Comparison of ENCODE assay signal across 12 cellular contexts in the genomic region with DNA sequence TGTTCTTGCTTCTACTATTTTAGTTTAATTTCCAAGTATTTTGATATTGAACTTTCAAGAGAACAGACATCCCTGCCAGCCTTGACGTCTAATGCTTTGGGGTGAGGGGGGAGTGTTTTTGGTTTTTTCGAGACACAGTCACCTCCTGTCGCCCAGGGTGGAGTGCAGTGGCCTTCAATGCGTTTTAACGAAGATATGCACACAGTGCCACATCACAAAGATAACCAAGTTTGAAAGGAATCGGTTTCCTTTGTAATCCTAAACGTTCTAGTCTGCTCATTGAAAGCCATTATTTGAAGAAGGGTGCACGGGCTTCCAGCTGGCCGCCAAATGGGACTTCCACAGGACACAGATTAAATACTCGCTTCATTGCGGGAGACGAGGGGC. TPM values are rescaled to one million over a fixed set of nuclear protein-coding genes. Genes with fewer than 3 reads are reported as not detected.
A peak's percentile ranks its signal among the peaks of the same experiment; 100 is the strongest.
DNase-seq lines count a peak whose midpoint lies in the region; ATAC-seq and TF ChIP-seq lines count a peak whose summit lies in the region.
"Not testable (repeated sequence)": the region's sequence is repeated elsewhere in the genome, so short reads cannot be mapped to it uniquely, and the experiment has no call there.
"Had no signal": no experiment of that assay in that cellular context is flagged by ENCODE, and none has a peak within 500 bp of the region (broad histone marks: within the 10 kb centered on the region; RNA-seq: fewer than 3 reads in every experiment).

No MANE protein-coding gene starts in this region.

- H3K36me3 ChIP-seq in CD8-positive, alpha-beta memory T cell (ENCODE audit: insufficient read depth, low read length); adrenal gland (replicated peaks in 1 of 2); kidney epithelial cell (ENCODE audit: control insufficient read depth, insufficient read depth, low read length); neutrophil; thoracic aorta: not testable (repeated sequence)

- H3K27ac ChIP-seq in CD8-positive, alpha-beta memory T cell (ENCODE audit: low read depth, low read length) = peak overlapping the region; percentile 93
- H3K27ac ChIP-seq in adrenal gland (peak overlapping the region in 3 of 5 donors; percentile 22 to 88 (median 77)), neutrophil (peak overlapping the region; percentile 83), thoracic aorta (peak overlapping the region in 1 of 2 donors; percentile 57)

- H3K36me3 Mint-ChIP-seq in CD8-positive, alpha-beta memory T cell = peaks cover 0 to 11% (median 0%) of the 10 kb centered on the region in 3 donors
- not testable (repeated sequence) for H3K36me3 Mint-ChIP-seq in activated CD4-positive, alpha-beta T cell treated with anti-CD3 and anti-CD28 coated beads for 36 hours (ENCODE audit: low read depth)

- intact Hi-C loops in activated CD4-positive, alpha-beta T cell treated with anti-CD3 and anti-CD28 coated beads for 36 hours (cut with DNase I, micrococcal nuclease) = loop anchor here in 1 of 2 experiments (10.0 kb wide), 1 partner anchor 87 kb away; no protein-coding TSS in a partner anchor
- intact Hi-C loops in adrenal gland (cut with DNase I) = not testable (repeated sequence)

- not testable (repeated sequence) for TF ChIP-seq CTCF in adrenal gland (IDR thresholded peaks at IDR 0.05); kidney epithelial cell (IDR thresholded peaks at IDR 0.05; ENCODE audit: insufficient read depth, low read length, poor library complexity, severe bottlenecking); neutrophil (IDR thresholded peaks at IDR 0.05); thoracic aorta (IDR thresholded peaks at IDR 0.05)

- peak in 1 of 5 donors; percentile 4 for DNase-seq in CD8-positive, alpha-beta memory T cell
- not testable (repeated sequence) for DNase-seq in Jurkat, Clone E6-1 (ENCODE audit: low read depth, low spot score); activated CD4-positive, alpha-beta T cell treated with anti-CD3 and anti-CD28 coated beads for 36 hours; adrenal gland; kidney epithelial cell (ENCODE audit: low read depth); thoracic aorta (ENCODE audit: low spot score)
- peak; percentile 11 for DNase-seq in epidermal melanocyte (ENCODE audit: insufficient read length, low spot score)

- H3K4me3 Mint-ChIP-seq in CD8-positive, alpha-beta memory T cell = peak overlapping the region; percentile 82 to 96 (median 93)
- H3K4me3 Mint-ChIP-seq in activated CD4-positive, alpha-beta T cell treated with anti-CD3 and anti-CD28 coated beads for 36 hours = peak overlapping the region; percentile 81

- not testable (repeated sequence) for TF ChIP-seq POLR2A in adrenal gland (IDR thresholded peaks at IDR 0.05)

- CTCF ChIA-PET in CD8-positive, alpha-beta memory T cell (lab: Charles Lee) = interaction anchor here (0.6 kb wide), 1 partner anchor 91 kb away, joined by 3 read pairs; no protein-coding TSS in a partner anchor
- CTCF ChIA-PET in activated CD4-positive, alpha-beta T cell treated with anti-CD3 and anti-CD28 coated beads for 36 hours (lab: Charles Lee) = not testable (repeated sequence)

- not testable (repeated sequence) for H3K27me3 Mint-ChIP-seq in CD8-positive, alpha-beta memory T cell; activated CD4-positive, alpha-beta T cell treated with anti-CD3 and anti-CD28 coated beads for 36 hours

- H3K4me1 Mint-ChIP-seq in CD8-positive, alpha-beta memory T cell = peaks cover 23 to 46% (median 24%) of the 10 kb centered on the region in 3 donors
- H3K4me1 Mint-ChIP-seq in activated CD4-positive, alpha-beta T cell treated with anti-CD3 and anti-CD28 coated beads for 36 hours = peaks cover 30% of the 10 kb centered on the region

- peak; percentile 20 for ATAC-seq in activated CD4-positive, alpha-beta T cell treated with anti-CD3 and anti-CD28 coated beads for 36 hours
- ATAC-seq in thoracic aorta (ENCODE audit: insufficient number of reproducible peaks, low FRiP score, low read depth) = not testable (repeated sequence)

- not testable (repeated sequence) for H3K9me3 Mint-ChIP-seq in CD8-positive, alpha-beta memory T cell; activated CD4-positive, alpha-beta T cell treated with anti-CD3 and anti-CD28 coated beads for 36 hours (ENCODE audit: low read depth)

- not testable (repeated sequence) for H3K9me3 ChIP-seq in CD8-positive, alpha-beta memory T cell (ENCODE audit: low read length); adrenal gland (replicated peaks in 1 of 3); neutrophil; thoracic aorta

- H3K27ac Mint-ChIP-seq in CD8-positive, alpha-beta memory T cell = peak overlapping the region; percentile 98 to 100 (median 100)
- H3K27ac Mint-ChIP-seq in activated CD4-positive, alpha-beta T cell treated with anti-CD3 and anti-CD28 coated beads for 36 hours = peak overlapping the region; percentile 100

- H3K4me3 ChIP-seq in CD8-positive, alpha-beta memory T cell (ENCODE audit: low read length) = peak overlapping the region; percentile 44
- H3K4me3 ChIP-seq in Jurkat, Clone E6-1 (ENCODE audit: low read length) = peak overlapping the region; percentile 51
- H3K4me3 ChIP-seq in adrenal gland (peak overlapping the region in 2 of 4 donors; percentile 27 to 53), kidney epithelial cell (ENCODE audit: low read depth, low read length) (peak overlapping the region; percentile 41), neutrophil (ENCODE audit: low read depth in 1 of 2, low read length in 1 of 2) (peak overlapping the region; percentile 62 to 66), thoracic aorta (peak overlapping the region; percentile 73)

- H3K27me3 ChIP-seq in CD8-positive, alpha-beta memory T cell (ENCODE audit: insufficient read depth, low read length, poor library complexity, severe bottlenecking); adrenal gland; kidney epithelial cell (ENCODE audit: control insufficient read depth, insufficient read depth, low read length); neutrophil; thoracic aorta (replicated peaks; ENCODE audit: insufficient read depth): not testable (repeated sequence)

- 2 to 5% (median 3%) methylated on average over 8 to 12 of the region's 12 CpGs for WGBS in adrenal gland, 4 donors

- POLR2A ChIA-PET in CD8-positive, alpha-beta memory T cell (lab: Charles Lee) = not testable (repeated sequence)
- POLR2A ChIA-PET in activated CD4-positive, alpha-beta T cell treated with anti-CD3 and anti-CD28 coated beads for 36 hours (lab: Charles Lee) = interaction anchor here (1.0 kb wide), 1 partner anchor 91 kb away, joined by 16 read pairs; no protein-coding TSS in a partner anchor

- H3K4me1 ChIP-seq in CD8-positive, alpha-beta memory T cell (ENCODE audit: insufficient read depth, low read length); adrenal gland (replicated peaks in 1 of 2); thoracic aorta (ENCODE audit: control insufficient read depth in 1 of 2, low read depth in 2 of 2): not testable (repeated sequence)
- H3K4me1 ChIP-seq in neutrophil (ENCODE audit: control insufficient read depth in 1 of 2, insufficient read depth in 1 of 2, low read depth in 1 of 2, low read length in 1 of 2) = peaks cover 15 to 23% of the 10 kb centered on the region in 2 experiments

RNA-seq across cellular contexts. Expression of a gene that starts 52.3 kb away (rescaled TPM):
- not detected for total RNA-seq in CD8-positive, alpha-beta memory T cell
- polyA plus RNA-seq in CD8-positive, alpha-beta memory T cell = not detected
- polyA plus RNA-seq in Jurkat, Clone E6-1 (2012; ENCODE audit: insufficient read depth, insufficient read length) = not detected
- not detected for total RNA-seq in activated CD4-positive, alpha-beta T cell treated with anti-CD3 and anti-CD28 coated beads for 36 hours
- not detected for total RNA-seq in adrenal gland
- polyA plus RNA-seq in adrenal gland = not detected
- not detected in 2 replicates for total RNA-seq in kidney epithelial cell
- not detected for total RNA-seq in thoracic aorta
- total RNA-seq: gastrocnemius medialis, H4, HT1080, subcutaneous adipose tissue had no signal
